24 cellular contexts compared by ENCODE assay signal in genomic region chr20:57219071-57219677, GRCh38. TPM values are rescaled to one million over a fixed set of nuclear protein-coding genes. Genes with fewer than 3 reads are reported as not detected.
A peak's percentile ranks its signal among the peaks of the same experiment; 100 is the strongest.
DNase-seq lines count a peak whose midpoint lies in the region; ATAC-seq, FAIRE-seq and TF ChIP-seq lines count a peak whose summit lies in the region.
"Had no signal": no experiment of that assay in that cellular context is flagged by ENCODE, and none has a peak within 500 bp of the region (broad histone marks: within the 10 kb centered on the region; RNA-seq: fewer than 3 reads in every experiment).

No MANE protein-coding gene starts in this region.

- no peak overlapping the region for H2BK12ac ChIP-seq in neuronal stem cell (ENCODE audit: low read length)

- BruUV-seq in GM12878 (replicated peaks; lab: Mats Ljungman, UMichigan), result no TSS peak

- intact Hi-C loops in GM12878 (cut with micrococcal nuclease; ENCODE audit: unreplicated experiment) (no loop called here), ovary (cut with DNase I) (no loop called here)

- POLR2A ChIA-PET in HEK293 (lab: Yijun Ruan, JAX) (no interaction called here), GM12878 (lab: Charles Lee) (no interaction called here)

- TF ChIP-seq CTCF in HEK293 (tag by site-specific recombination; IDR thresholded peaks at IDR 0.05), result no peak
- TF ChIP-seq CTCF in GM12878 (IDR thresholded peaks at IDR 0.05 in 2 of 3, conservative IDR thresholded peaks at IDR 0.05 in 1 of 3; ENCODE audit: control insufficient read depth in 2 of 3, extremely low read depth in 1 of 3, insufficient read depth in 1 of 3, low read depth in 3 of 3, low read length in 3 of 3), result no peak
- peak; percentile 24 for TF ChIP-seq CTCF in subcutaneous adipose tissue (IDR thresholded peaks at IDR 0.05; ENCODE audit: low read depth)
- no peak for TF ChIP-seq CTCF in ovary (IDR thresholded peaks at IDR 0.05)

- H4K20me1 ChIP-seq in GM12878 (ENCODE audit: control insufficient read depth, insufficient read depth), result no peaks in the 10 kb centered on the region
- H4K20me1 ChIP-seq: BLaER1 had no signal

- no peak for TF ChIP-seq EP300 in GM12878 (IDR thresholded peaks at IDR 0.05; ENCODE audit: borderline replicate concordance in 1 of 2, control insufficient read depth in 1 of 2, low read depth in 2 of 2, low read length in 2 of 2)
- no peak for TF ChIP-seq EP300 in ovary (IDR thresholded peaks at IDR 0.05)

- no peak for ATAC-seq in GM12878
- ATAC-seq: A549 had no signal

- no peak overlapping the region for H3K4ac ChIP-seq in neuronal stem cell (ENCODE audit: low read length)

- H3K4me3 ChIP-seq in HEK293 (ENCODE audit: low read depth, low read length) (no peak overlapping the region), GM12878 (no peak overlapping the region), neuronal stem cell (ENCODE audit: low read length in 2 of 2) (no peak overlapping the region), ovary (no peak overlapping the region)
- H3K4me3 ChIP-seq: A549, BLaER1 had no signal

- H2AK5ac ChIP-seq in neuronal stem cell (ENCODE audit: low read depth, low read length), result no peak overlapping the region

- no peak for TF ChIP-seq RAD21 in GM12878 (IDR thresholded peaks at IDR 0.05; ENCODE audit: insufficient read depth, low read depth, low read length)

- H2AFZ ChIP-seq in GM12878 (ENCODE audit: control insufficient read depth, low read depth, low read length) (no peak overlapping the region), neuronal stem cell (ENCODE audit: low read length) (no peak overlapping the region)

- DNase-seq in GM12878 (ENCODE audit: low read depth, low spot score) (no peak), neuronal stem cell (ENCODE audit: low spot score) (no peak), EL (no peak), DMS79 treated with DMSO at 0.1 percent for 48 hours (lab: John Stamatoyannopoulos, UW) (no peak), ovary (no peak)
- DNase-seq: BE2C; C1 segment of cervical spinal cord; CD4-positive, alpha-beta memory T cell; CD4-positive, CD25-positive, alpha-beta regulatory T cell; CD8-positive, alpha-beta memory T cell; COR-L47; DMS 273 treated with DMSO at 0.1 percent for 48 hours; DMS153; DMS53; DMS79; GDM1 had no signal

- no peaks in the 10 kb centered on the region for H3K79me1 ChIP-seq in neuronal stem cell (ENCODE audit: low read depth, low read length)

- H3K27me3 ChIP-seq in GM12878 (replicated peaks in 1 of 2; ENCODE audit: control insufficient read depth in 2 of 2, insufficient read depth in 2 of 2, low read length in 1 of 2) (no peaks in the 10 kb centered on the region; a peak in 1 of 4 replicates), neuronal stem cell (ENCODE audit: control insufficient read depth in 3 of 3, insufficient read depth in 3 of 3, low read depth in 1 of 3, low read length in 3 of 3) (peaks cover 0 to 2% (median 0%) of the 10 kb centered on the region in 3 experiments), ovary (no peaks in the 10 kb centered on the region)
- H3K27me3 ChIP-seq: BE2C, BLaER1 had no signal

- WGBS in GM12878 (ENCODE audit: insufficient coverage, insufficient replicate concordance, low lambda C conversion rate, missing lambda C conversion rate), result 27% methylated on average over 11 of the region's 11 CpGs
- WGBS in neuronal stem cell (ENCODE audit: extremely low coverage in 2 of 2, insufficient read length in 2 of 2, insufficient replicate concordance in 1 of 2), 2 donors, result no CpG with 5 or more reads among the region's 11 CpGs
- 93 to 94% (median 94%) methylated on average over 11 of the region's 11 CpGs for WGBS in ovary, 3 donors

- H2BK120ac ChIP-seq in neuronal stem cell (ENCODE audit: low read depth, low read length), result no peak overlapping the region

- no peak overlapping the region for H4K91ac ChIP-seq in neuronal stem cell (ENCODE audit: low read depth, low read length, poor library complexity)

- TF ChIP-seq POLR2A in GM12878 (IDR thresholded peaks at IDR 0.05; ENCODE audit: low read depth, low read length) (no peak), ovary (IDR thresholded peaks at IDR 0.05) (no peak)

- no peaks in the 10 kb centered on the region for H3K79me2 ChIP-seq in GM12878 (ENCODE audit: control insufficient read depth, insufficient read depth, low read length)

- no peak overlapping the region for H3K14ac ChIP-seq in neuronal stem cell (ENCODE audit: low read length)

- H3K18ac ChIP-seq in neuronal stem cell (ENCODE audit: low read length), result no peak overlapping the region

- FAIRE-seq in GM12878 (lab: Jason Lieb, UNC), result no peak
- FAIRE-seq: A549, GM12891, GM19239 had no signal

- H3K36me3 ChIP-seq in HEK293 (ENCODE audit: control insufficient read depth in 2 of 2, insufficient read depth in 1 of 2, low read length in 2 of 2) (peaks cover 6 to 19% of the 10 kb centered on the region in 2 experiments; a peak in 2 of 3 replicates), GM12878 (ENCODE audit: control insufficient read depth in 2 of 2, insufficient read depth in 2 of 2, low read length in 1 of 2) (no peaks in the 10 kb centered on the region), neuronal stem cell (replicated peaks in 1 of 2; ENCODE audit: control insufficient read depth in 2 of 2, insufficient read depth in 2 of 2, low read length in 2 of 2) (peaks cover 3 to 75% of the 10 kb centered on the region in 2 donors), ovary (no peaks in the 10 kb centered on the region)
- H3K36me3 ChIP-seq: BE2C, BLaER1 had no signal

- CTCF ChIA-PET in HEK293 (lab: Yijun Ruan, JAX), result no interaction called here
- CTCF ChIA-PET in GM12878 (lab: Yijun Ruan, JAX), result interaction anchor here (1.2 kb wide), 1 partner anchor 114 kb away, joined by 3 read pairs; no protein-coding TSS in a partner anchor

- H2BK15ac ChIP-seq in neuronal stem cell (ENCODE audit: low read length), result no peak overlapping the region

- H2BK5ac ChIP-seq in neuronal stem cell (ENCODE audit: low read length), result no peak overlapping the region

- peak overlapping the region; percentile 9 for H3K23ac ChIP-seq in neuronal stem cell (ENCODE audit: low read depth, low read length, poor library complexity)

- H4K8ac ChIP-seq in neuronal stem cell (ENCODE audit: low read depth, low read length), result no peak overlapping the region

- RAD21 ChIA-PET in GM12878 (lab: Charles Lee; ENCODE audit: unreplicated experiment), result interaction anchor here (1.1 kb wide), 1 partner anchor 109 kb away, joined by 4 read pairs; no protein-coding TSS in a partner anchor

- H3K9me3 ChIP-seq in HEK293 (ENCODE audit: control insufficient read depth, insufficient read depth, low read depth, low read length), result no peaks in the 10 kb centered on the region
- no peaks in the 10 kb centered on the region for H3K9me3 ChIP-seq in GM12878 (replicated peaks; ENCODE audit: control insufficient read depth, insufficient read depth, low read length)
- no peaks in the 10 kb centered on the region for H3K9me3 ChIP-seq in neuronal stem cell (replicated peaks in 1 of 2; ENCODE audit: control insufficient read depth in 2 of 2, insufficient read depth in 1 of 2, low read depth in 1 of 2, low read length in 2 of 2)
- H3K9me3 ChIP-seq in ovary, result no peaks in the 10 kb centered on the region
- H3K9me3 ChIP-seq: A549, BE2C had no signal

- SMC1A ChIA-PET in GM12878 (lab: Charles Lee; ENCODE audit: uncharacterized antibody, unreplicated experiment), result no interaction called here

- no peak overlapping the region for H3K9ac ChIP-seq in GM12878 (ENCODE audit: control insufficient read depth, insufficient read depth, low read length)
- H3K9ac ChIP-seq in neuronal stem cell (ENCODE audit: low read depth, low read length, poor library complexity), result no peak overlapping the region
- H3K9ac ChIP-seq: BLaER1 had no signal

- in situ Hi-C loops in GM12878 (cut with MboI), result no loop called here

- H3K4me1 ChIP-seq in HEK293 (ENCODE audit: control insufficient read depth, insufficient read depth, low read length) (no peaks in the 10 kb centered on the region), GM12878 (ENCODE audit: control insufficient read depth, insufficient read depth, low read length) (no peaks in the 10 kb centered on the region), neuronal stem cell (ENCODE audit: control insufficient read depth in 2 of 2, insufficient read depth in 1 of 2, low read depth in 1 of 2, low read length in 2 of 2) (peaks cover 0 to 2% of the 10 kb centered on the region in 2 donors), ovary (ENCODE audit: insufficient read depth) (no peaks in the 10 kb centered on the region)
- H3K4me1 ChIP-seq: A549, BE2C had no signal

- H3K27ac ChIP-seq in HEK293 (ENCODE audit: extremely low read depth, low read depth, low read length) (no peak overlapping the region), GM12878 (ENCODE audit: control insufficient read depth, insufficient read depth) (no peak overlapping the region), neuronal stem cell (replicated peaks; ENCODE audit: low read length) (no peak overlapping the region), ovary (no peak overlapping the region)
- H3K27ac ChIP-seq: 22Rv1, A549, BLaER1 had no signal

- no peak overlapping the region for H3K4me2 ChIP-seq in GM12878 (ENCODE audit: control insufficient read depth, insufficient read depth)
- H3K4me2 ChIP-seq in neuronal stem cell (ENCODE audit: insufficient read depth, low read length, poor library complexity, severe bottlenecking), result no peak overlapping the region
- H3K4me2 ChIP-seq: A549, BLaER1 had no signal

TF ChIP-seq in GM12878, 131 proteins besides CTCF, POLR2A, EP300 and RAD21 (continues in another document):
- TF ChIP-seq NFXL1 (IDR thresholded peaks at IDR 0.05; ENCODE audit: borderline replicate concordance), result peak; percentile 60; the same call in 1 of the 2 replicates

RNA-seq across cellular contexts. Expression of gene BMP7, which starts 47.3 kb away (rescaled TPM):
- not detected in 2 replicates for total RNA-seq in GM12878 (2013; cell fraction: nucleolus; rRNA removed)
- not detected in 2 replicates for total RNA-seq in GM12878 (2014; rRNA removed)
- not detected in 2 replicates for total RNA-seq in GM12878 (2014; rRNA removed; fragmentation: Illumina TruSeq; extraction: Trizol)
- 0.05 and 0.51 TPM in 2 replicates for total RNA-seq in GM12878 (2021)
- not detected for polyA plus RNA-seq in GM12878 (2011; ENCODE audit: low read depth)
- polyA plus RNA-seq in GM12878 (2011; rRNA removed), result 0.04 and 0.18 TPM in 2 replicates
- polyA plus RNA-seq in GM12878 (2011; cell fraction: cytosol; rRNA removed), result 0.05 TPM in 1 of 2 replicates, not detected in the other
- not detected in 2 replicates for polyA plus RNA-seq in GM12878 (2011; cell fraction: nucleus; rRNA removed)
- polyA plus RNA-seq in GM12878 (2012), result not detected in 2 replicates
- not detected in 2 replicates for polyA plus RNA-seq in GM12878 (2014; fragmentation: Illumina TruSeq; extraction: Trizol)
- not detected for polyA plus RNA-seq in GM12878 (2014; fragmentation: Nextera tagmentation; extraction: Ambion mirVana)
- not detected in 2 replicates for polyA plus RNA-seq in GM12878 (2014; rRNA removed)
- under 1 TPM in 1 of 2 experiments, not detected in 1; 0.28 TPM for polyA plus RNA-seq in GM12878 (2016; fragmentation: Nextera tagmentation; extraction: Ambion mirVana)
- polyA minus RNA-seq in GM12878 (2011; rRNA and poly(A)+ RNA removed), result 0.07 TPM in 1 of 2 replicates, not detected in the other
- not detected in 2 replicates for polyA minus RNA-seq in GM12878 (2011; cell fraction: cytosol; rRNA and poly(A)+ RNA removed)
- polyA minus RNA-seq in GM12878 (2011; cell fraction: nucleus; rRNA and poly(A)+ RNA removed), result not detected in 2 replicates
- 17.6 TPM for polyA plus RNA-seq in neuronal stem cell (2013, experiment 1 of 2)
- 17.7 TPM for polyA plus RNA-seq in neuronal stem cell (2013, experiment 2 of 2)
- under 1 TPM in 2 of 4 donors, not detected in 2; 0.44 to 0.82 TPM for total RNA-seq in subcutaneous adipose tissue
- total RNA-seq in ovary, result 10 to 100 TPM in 1 of 7 donors, 1 to 10 TPM in 3, under 1 TPM in 3; 0.15 to 19.4 (median 1.3) TPM
- polyA plus RNA-seq in ovary, result under 1 TPM; 0.07 to 0.42 TPM
- total RNA-seq: CD4-positive, alpha-beta memory T cell; CD4-positive, CD25-positive, alpha-beta regulatory T cell; CD8-positive, alpha-beta memory T cell had no signal
- polyA plus RNA-seq: CD14-positive monocyte; CD4-positive, alpha-beta memory T cell; CD4-positive, CD25-positive, alpha-beta regulatory T cell; CD8-positive, alpha-beta memory T cell had no signal
